3 cellular contexts compared by ENCODE assay signal in genomic region chr7:158444501-158445420, GRCh38.
TF ChIP-seq lines count a peak whose summit lies in the region.

No MANE protein-coding gene starts in this region.

TF ChIP-seq in SK-N-SH, 30 proteins besides CTCF, POLR2A, EP300 and RAD21 (continued from another document):
- no peak for TF ChIP-seq REST (IDR thresholded peaks at IDR 0.05; ENCODE audit: low read depth, low read length)
- no peak for TF ChIP-seq MEF2A (IDR thresholded peaks at IDR 0.05; ENCODE audit: borderline replicate concordance, low read depth)
- no peak for TF ChIP-seq RXRA (IDR thresholded peaks at IDR 0.05; ENCODE audit: borderline replicate concordance, low read depth)
- TF ChIP-seq FOSL2 (IDR thresholded peaks at IDR 0.05; ENCODE audit: borderline replicate concordance, low read depth) = no peak
- no peak for TF ChIP-seq ELF1 (IDR thresholded peaks at IDR 0.05)
- TF ChIP-seq NRF1 (IDR thresholded peaks at IDR 0.05; ENCODE audit: low read depth, low read length) = no peak
- TF ChIP-seq GABPA (IDR thresholded peaks at IDR 0.05; ENCODE audit: low read depth) = no peak
TF ChIP-seq in SK-N-SH: peak in this region for 0.

TF ChIP-seq in SK-N-SH treated with all-trans-retinoic acid at 6 μM for 48 hours, 23 proteins besides CTCF, POLR2A, EP300 and RAD21 (continued from another document):
- no peak for TF ChIP-seq ZFP30 (CRISPR knock-in tag; IDR thresholded peaks at IDR 0.05)

TF ChIP-seq in H1, 55 proteins besides CTCF, POLR2A, EP300 and RAD21 (continued from another document):
- TF ChIP-seq TCF12 (IDR thresholded peaks at IDR 0.05; ENCODE audit: low read depth, low read length) = no peak
- TF ChIP-seq HDAC2 (IDR thresholded peaks at IDR 0.05; ENCODE audit: borderline replicate concordance in 1 of 2, low read depth in 2 of 2, low read length in 2 of 2) = no peak
- TF ChIP-seq CREB1 (IDR thresholded peaks at IDR 0.05) = no peak
- no peak for TF ChIP-seq MAFK (IDR thresholded peaks at IDR 0.05; ENCODE audit: low read depth, low read length)
- no peak for TF ChIP-seq SUZ12 (IDR thresholded peaks at IDR 0.05; ENCODE audit: low read length)
- TF ChIP-seq JUND (IDR thresholded peaks at IDR 0.05; ENCODE audit: low read length) = no peak
